Comparison of ENCODE assay signal across 8 cellular contexts in the genomic region with DNA sequence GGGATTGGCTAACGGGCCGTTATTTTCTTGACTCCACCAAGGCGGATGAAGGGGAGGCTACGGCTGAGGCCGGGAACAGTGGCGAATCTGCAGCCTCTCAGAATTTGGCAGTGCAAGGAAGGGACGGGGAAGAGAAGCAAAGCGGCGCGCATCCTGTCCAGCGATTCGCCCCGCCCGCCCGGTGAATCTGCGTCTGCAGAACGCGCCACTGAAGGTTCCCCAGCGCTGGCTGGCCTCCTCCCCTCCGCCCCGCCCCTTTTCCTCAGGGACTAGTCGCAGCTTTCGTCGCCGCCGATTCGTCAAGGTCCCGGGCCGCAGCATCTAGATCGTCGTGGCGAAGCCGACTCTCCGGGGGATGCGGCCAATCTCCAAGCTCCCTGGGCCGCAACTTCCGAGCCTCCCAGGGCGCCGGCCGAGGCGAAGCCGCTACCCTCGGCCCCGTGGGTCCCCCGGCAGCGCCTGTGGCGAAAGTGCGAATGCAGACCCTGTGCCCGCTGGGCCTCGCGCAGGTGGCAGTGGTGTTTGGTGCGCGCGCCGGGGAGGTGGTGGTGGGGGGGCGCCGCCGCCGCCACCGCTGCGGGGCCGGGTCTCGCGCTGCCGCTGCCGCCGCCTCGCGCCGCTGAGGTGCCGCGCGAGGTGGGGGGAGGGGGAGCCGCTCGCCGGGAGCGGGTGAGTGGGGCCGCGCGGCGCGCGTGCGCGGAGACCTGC. TPM values are rescaled to one million over a fixed set of nuclear protein-coding genes. Genes with fewer than 3 reads are reported as not detected.
A peak's percentile ranks its signal among the peaks of the same experiment; 100 is the strongest.
DNase-seq lines count a peak whose midpoint lies in the region; ATAC-seq and TF ChIP-seq lines count a peak whose summit lies in the region.

Gene SETD1A (plus strand): TSS at position 299 of the 708 bp plus-strand sequence. CDS start 978 bp downstream, outside the sequence.

- H3K4me2 ChIP-seq in MM.1S (ENCODE audit: low read depth, low read length): peak within 1 kb of the TSS; percentile 91

- H3K4me1 ChIP-seq in ES-I3 (ENCODE audit: insufficient read depth, low read length): no peaks in the 10 kb centered on the region; the same call in 1 of the 2 replicates
- peaks cover 16% of the 10 kb centered on the region for H3K4me1 ChIP-seq in MM.1S (ENCODE audit: low read length)

- H3K9ac ChIP-seq in ES-I3 (ENCODE audit: low read depth, low read length) (peak within 1 kb of the TSS; percentile 95), MM.1S (ENCODE audit: low read length) (peak within 1 kb of the TSS; percentile 100)

- H4K20me1 ChIP-seq in MM.1S (ENCODE audit: insufficient read depth, low read length): no peaks in the 10 kb centered on the region; the same call in 1 of the 2 replicates

- H3K9me3 ChIP-seq in ES-I3 (ENCODE audit: control insufficient read depth, insufficient read depth, low read length) (no peaks in the 10 kb centered on the region), MM.1S (replicated peaks; ENCODE audit: insufficient read depth, low read length) (no peaks in the 10 kb centered on the region)

- peak within 1 kb of the TSS; percentile 88 for H3K4me3 ChIP-seq in MM.1S (ENCODE audit: low read length)
- peak within 1 kb of the TSS; percentile 87 for H3K4me3 ChIP-seq in fibroblast of the aortic adventitia (ENCODE audit: low read depth, low read length)

- peaks cover 4% of the 10 kb centered on the region for H3K27me3 Mint-ChIP-seq in nephron progenitor cell (ENCODE audit: low read depth, poor library complexity)

- no peaks in the 10 kb centered on the region for H3K27me3 ChIP-seq in MM.1S (replicated peaks; ENCODE audit: insufficient read depth, low read length)

- peaks cover 30% of the 10 kb centered on the region for H3K79me2 ChIP-seq in MM.1S (ENCODE audit: low read length)

- peak within 1 kb of the TSS; percentile 94 for H3K4me3 Mint-ChIP-seq in nephron progenitor cell

- H3K27ac ChIP-seq in MM.1S (ENCODE audit: low read length): peak within 1 kb of the TSS; percentile 96

- peak within 1 kb of the TSS; percentile 100 for H3K27ac Mint-ChIP-seq in nephron progenitor cell

- H3K36me3 ChIP-seq in ES-I3 (ENCODE audit: insufficient read depth, low read length): peaks cover 7% of the 10 kb centered on the region
- H3K36me3 ChIP-seq in MM.1S (replicated peaks; ENCODE audit: insufficient read depth, low read length): peaks cover 14% of the 10 kb centered on the region

- peaks cover 18% of the 10 kb centered on the region for H3F3A ChIP-seq in MM.1S (ENCODE audit: insufficient read depth, low read length)

- DNase-seq in HCEC 1CT (peak; percentile 96), MM.1S (peak; percentile 96), SIG-M5 (lab: John Stamatoyannopoulos, UW) (peak; percentile 63), fibroblast of the aortic adventitia (ENCODE audit: low read depth) (peak; percentile 96), nephron progenitor cell (peak; percentile 98)
- peak; percentile 98 for DNase-seq in activated effector memory CD4-positive, alpha-beta T cell treated with anti-CD3 and anti-CD28 coated beads, Interleukin-2, amount 50 U/mL, for 16 hours
- peak; percentile 99 for DNase-seq in stimulated activated naive CD8-positive, alpha-beta T cell treated with anti-CD3 and anti-CD28 coated beads, Interleukin-15, Interleukin-2, amounts not matched to agents 100 U/mL and 50 U/mL, for 24 hours

- TF ChIP-seq CTCF in MM.1S (IDR thresholded peaks at IDR 0.05; ENCODE audit: low read length) (no peak), fibroblast of the aortic adventitia (IDR thresholded peaks at IDR 0.05; ENCODE audit: insufficient read depth, low read length) (no peak), nephron progenitor cell (IDR thresholded peaks at IDR 0.05) (no peak)

- no peaks in the 10 kb centered on the region for H3K9me3 Mint-ChIP-seq in nephron progenitor cell

- peaks cover 35% of the 10 kb centered on the region for H3K36me3 Mint-ChIP-seq in nephron progenitor cell (ENCODE audit: low read depth)

- no peaks in the 10 kb centered on the region for H3K9me2 ChIP-seq in MM.1S (replicated peaks; ENCODE audit: insufficient read depth, low read length)

- peak; percentile 79 for ATAC-seq in stimulated activated naive CD8-positive, alpha-beta T cell treated with anti-CD3 and anti-CD28 coated beads, Interleukin-15, Interleukin-2, amounts not matched to agents 100 U/mL and 50 U/mL, for 24 hours

- peak within 1 kb of the TSS; percentile 100 for H2AFZ ChIP-seq in MM.1S (ENCODE audit: low read length)

- H3K4me1 Mint-ChIP-seq in nephron progenitor cell: peaks cover 38% of the 10 kb centered on the region

RNA-seq across cellular contexts. Expression of gene SETD1A, which starts in this region (rescaled TPM):
- 1.6 and 5.3 TPM in 2 replicates for total RNA-seq in fibroblast of the aortic adventitia (ENCODE audit: low replicate concordance)

Comparison
In these comparisons a context has a peak if more than half of its experiments do, and no peak if none do; other contexts are left out.
1. Peak in every context shown above with its lines: DNase-seq, ATAC-seq, H3K4me3 ChIP-seq and H3K27ac ChIP-seq.